In genomic region chr16:78099372-78100161, GRCh38 we compare ENCODE assay signal across 8 cellular contexts. TPM values are rescaled to one million over a fixed set of nuclear protein-coding genes. Genes with fewer than 3 reads are reported as not detected.
DNase-seq lines count a peak whose midpoint lies in the region; ATAC-seq and TF ChIP-seq lines count a peak whose summit lies in the region.

TSS of gene WWOX (plus strand) at chr16:78099654.

- intact Hi-C loops in PC-9 (cut with micrococcal nuclease; ENCODE audit: unreplicated experiment) = loop anchor here (1.0 to 10.0 kb wide), 2 partner anchors 425 to 863 kb away; no protein-coding TSS in a partner anchor

- ATAC-seq in GM21576 (IDR thresholded peaks at IDR 0.05; ENCODE audit: unreplicated experiment) = peak; percentile 94

- H3K79me2 ChIP-seq in PC-9 (ENCODE audit: low read depth) = peaks cover 9% of the 10 kb centered on the region

- no peaks in the 10 kb centered on the region for H3K36me3 ChIP-seq in PC-9 (ENCODE audit: low read depth)
- H3K36me3 ChIP-seq in mucosa of stomach (ENCODE audit: control insufficient read depth, insufficient read depth, low read length) = no peaks in the 10 kb centered on the region

- no peak for TF ChIP-seq EP300 in Ishikawa (IDR thresholded peaks at IDR 0.05; ENCODE audit: borderline replicate concordance)

- TF ChIP-seq RAD21 in Ishikawa (IDR thresholded peaks at IDR 0.05; ENCODE audit: low read depth) = peak; percentile 24; the same call in 1 of the 2 replicates

- CTCF ChIA-PET in PC-9 (lab: Charles Lee) = no interaction called here

- H3K9me2 ChIP-seq in PC-9 (ENCODE audit: insufficient read depth) = no peaks in the 10 kb centered on the region

- no TSS peak for BruUV-seq in PC-9 (replicated peaks; lab: Mats Ljungman, UMichigan)

- H3K27me3 ChIP-seq in PC-9 (ENCODE audit: insufficient read depth, low read depth) (peaks cover 8% of the 10 kb centered on the region), mucosa of stomach (ENCODE audit: control insufficient read depth, insufficient read depth, low read length) (no peaks in the 10 kb centered on the region)

- H4K20me1 ChIP-seq in PC-9 (ENCODE audit: insufficient read depth) = no peaks in the 10 kb centered on the region

- TF ChIP-seq CTCF in PC-9 (conservative IDR thresholded peaks at IDR 0.05) = peak; percentile 95

- POLR2A ChIA-PET in PC-9 (lab: Charles Lee; ENCODE audit: unreplicated experiment) = interaction anchor here (0.6 kb wide), 1 partner anchor 253 kb away, joined by 5 read pairs; no protein-coding TSS in a partner anchor

- TF ChIP-seq POLR2A in erythroblast (IDR thresholded peaks at IDR 0.05; ENCODE audit: low read length) = peak; percentile 68

- peak within 1 kb of the TSS; percentile 75 for H3K4me2 ChIP-seq in PC-9

- H3K9me3 ChIP-seq in PC-9 (ENCODE audit: insufficient read depth, low read depth) (no peaks in the 10 kb centered on the region; the same call in 1 of the 2 replicates), mucosa of stomach (ENCODE audit: control insufficient read depth, low read length) (no peaks in the 10 kb centered on the region)

- peak; percentile 98 for DNase-seq in DMS53 (lab: John Stamatoyannopoulos, UW)
- DNase-seq in PC-9 = peak; percentile 94 to 95
- DNase-seq in activated T-cell treated with anti-CD3 and anti-CD28 coated beads, Interleukin-2, amount 50 U/mL, for 1 hour = peak; percentile 94
- peak; percentile 98 for DNase-seq in erythroblast (lab: John Stamatoyannopoulos, UW)
- DNase-seq in stimulated activated CD8-positive, alpha-beta memory T cell treated with anti-CD3 and anti-CD28 coated beads, Interleukin-7, amount 100 ng/mL, for 1 hour (ENCODE audit: low read depth in 2 of 2) = peak; percentile 88 to 90

- H3K4me3 ChIP-seq in PC-9 (peak within 1 kb of the TSS; percentile 83), mucosa of stomach (ENCODE audit: low read length) (peak within 1 kb of the TSS; percentile 73)

- H3K4me1 ChIP-seq in PC-9 (replicated peaks; ENCODE audit: insufficient read depth) (peaks cover 11% of the 10 kb centered on the region), mucosa of stomach (ENCODE audit: control insufficient read depth, insufficient read depth, low read length) (peaks cover 4% of the 10 kb centered on the region)

- peak within 1 kb of the TSS; percentile 83 for H3K9ac ChIP-seq in mucosa of stomach (ENCODE audit: low read length)

- H3F3A ChIP-seq in PC-9 (ENCODE audit: insufficient read depth, low read depth) = no peaks in the 10 kb centered on the region

- H2AFZ ChIP-seq in PC-9 = peak within 1 kb of the TSS; percentile 100

- peak within 1 kb of the TSS; percentile 72 for H3K27ac ChIP-seq in PC-9

TF ChIP-seq in Ishikawa, 13 proteins besides CTCF, POLR2A, EP300 and RAD21:
- TF ChIP-seq TEAD4 (IDR thresholded peaks at IDR 0.05) (no peak), MAX (IDR thresholded peaks at IDR 0.05) (peak; percentile 56), USF1 (IDR thresholded peaks at IDR 0.05) (peak; percentile 27; the same call in 1 of the 2 replicates), ZBTB7A (IDR thresholded peaks at IDR 0.05; ENCODE audit: low read depth) (peak; percentile 91; the same call in 1 of the 2 replicates), EGR1 (IDR thresholded peaks at IDR 0.05) (no peak), CREB1 (IDR thresholded peaks at IDR 0.05; ENCODE audit: low read depth) (peak; percentile 40; the same call in 1 of the 2 replicates), REST (IDR thresholded peaks at IDR 0.05; ENCODE audit: low read depth) (no peak), TCF12 (IDR thresholded peaks at IDR 0.05; ENCODE audit: low read depth) (no peak), YY1 (IDR thresholded peaks at IDR 0.05; ENCODE audit: low read depth) (peak; percentile 64), FOXM1 (IDR thresholded peaks at IDR 0.05; ENCODE audit: borderline replicate concordance, low read depth) (no peak), NFIC (IDR thresholded peaks at IDR 0.05) (no peak), CEBPB (IDR thresholded peaks at IDR 0.05) (no peak), TAF1 (IDR thresholded peaks at IDR 0.05; ENCODE audit: low read depth) (no peak)

RNA-seq across cellular contexts. Expression of gene WWOX, which starts in this region (rescaled TPM):
- 33.3 and 35.6 TPM in 2 replicates for total RNA-seq in PC-9 (2021)

Comparison
In these comparisons a context has a peak if more than half of its experiments do, and no peak if none do; other contexts are left out.
1. Peak in every context shown above with its lines: DNase-seq, ATAC-seq, H3K4me3 ChIP-seq and H3K27ac ChIP-seq.